9 cellular contexts compared by ENCODE assay signal in genomic region chrX:119757979-119758681, GRCh38. TPM values are rescaled to one million over a fixed set of nuclear protein-coding genes. Genes with fewer than 3 reads are reported as not detected.
DNase-seq lines count a peak whose midpoint lies in the region; ATAC-seq and TF ChIP-seq lines count a peak whose summit lies in the region.
"Had no signal": no experiment of that assay in that cellular context is flagged by ENCODE, and none has a peak within 500 bp of the region (broad histone marks: within the 10 kb centered on the region; RNA-seq: fewer than 3 reads in every experiment).

SOWAHD (plus strand) TSS chrX:119758588; CDS start chrX:119758668, 80 bp downstream.

- ATAC-seq in left lobe of liver (peak; percentile 63), GM21367 (IDR thresholded peaks at IDR 0.05; ENCODE audit: unreplicated experiment) (no peak)
- peak; percentile 5 for ATAC-seq in stimulated activated naive CD8-positive, alpha-beta T cell treated with anti-CD3 and anti-CD28 coated beads, Interleukin-15, Interleukin-2, amounts not matched to agents 100 U/mL and 50 U/mL, for 24 hours

- DNase-seq in AG04449 (ENCODE audit: low read depth, low spot score) (no peak), GM23248 (peak; percentile 49), SKM-1 treated with dmso at 0.1 percent for 144 hours (lab: John Stamatoyannopoulos, UW; ENCODE audit: unreplicated experiment) (peak; percentile 43), left lobe of liver (ENCODE audit: low spot score) (peak; percentile 46), GM19238 (ENCODE audit: insufficient read length, low spot score) (no peak)
- peak; percentile 24 for DNase-seq in central memory CD4-positive, alpha-beta T cell
- DNase-seq in stimulated activated naive CD8-positive, alpha-beta T cell treated with anti-CD3 and anti-CD28 coated beads, Interleukin-15, Interleukin-2, amounts not matched to agents 100 U/mL and 50 U/mL, for 24 hours: peak; percentile 23

- H3K4me2 ChIP-seq in GM23248 (ENCODE audit: unreplicated experiment): peak within 1 kb of the TSS; percentile 61

- no peaks in the 10 kb centered on the region for H3K79me2 ChIP-seq in GM23248 (ENCODE audit: insufficient read depth)

- no peak for TF ChIP-seq CTCF in AG04449 (IDR thresholded peaks at IDR 0.05; ENCODE audit: insufficient read depth, low read length, missing control alignments)

- 0 to 14% methylated on average over 4 to 23 of the region's 51 CpGs for WGBS in GM23248 (ENCODE audit: low coverage in 1 of 2, low lambda C conversion rate in 2 of 2, missing lambda C conversion rate in 2 of 2), 2 experiments

- H3K4me1 ChIP-seq in GM23248 (ENCODE audit: insufficient read depth): peaks cover 6% of the 10 kb centered on the region

- POLR2A ChIA-PET in AG04449 (lab: Yijun Ruan, JAX): interaction anchor here (1.7 kb wide), 1 partner anchor 33 kb away, joined by 10 read pairs; the partner anchor contains the start of gene RPL39

- H3K9ac ChIP-seq in GM23248: peak within 1 kb of the TSS; percentile 31; the same call in 1 of the 2 replicates

- peak within 1 kb of the TSS; percentile 54 for H3K4me3 ChIP-seq in AG04449 (ENCODE audit: low read depth, low read length)
- peak within 1 kb of the TSS; percentile 71 for H3K4me3 ChIP-seq in GM23248

- 0 out of 2 replicates have a peak, but pooled peaks cover 4% of the 10 kb centered on the region for H3F3A ChIP-seq in GM23248 (ENCODE audit: insufficient read depth)

- H3K9me3 ChIP-seq in GM23248 (ENCODE audit: low read depth): no peaks in the 10 kb centered on the region

- H4K20me1 ChIP-seq in GM23248 (ENCODE audit: insufficient read depth): no peaks in the 10 kb centered on the region

- CTCF ChIA-PET in AG04449 (lab: Yijun Ruan, JAX): interaction anchor here (0.8 to 2.9 kb wide), 7 partner anchors 14 to 276 kb away, joined by 3 to 9 read pairs (median 4); no protein-coding TSS in a partner anchor

- in situ Hi-C loops in GM23248 (cut with MboI): no loop called here

- no peak within 1 kb of the TSS for H3K27ac ChIP-seq in GM23248

- H3K9me2 ChIP-seq in GM23248 (ENCODE audit: insufficient read depth): no peaks in the 10 kb centered on the region

- no peaks in the 10 kb centered on the region for H3K27me3 ChIP-seq in GM23248 (replicated peaks; ENCODE audit: insufficient read depth)

- H3K36me3 ChIP-seq in GM23248 (ENCODE audit: low read depth): no peaks in the 10 kb centered on the region

- peak within 1 kb of the TSS; percentile 75 for H2AFZ ChIP-seq in GM23248

RNA-seq across cellular contexts. Expression of gene SOWAHD, which starts in this region (rescaled TPM):
- total RNA-seq in GM23248 (2014; rRNA removed; shearing (Covaris generic)): 0.22 TPM in 1 of 2 replicates, not detected in the other
- polyA plus RNA-seq in GM23248 (2016; fragmentation: Nextera tagmentation; extraction: Ambion mirVana): 0.41 TPM in 1 of 2 replicates, not detected in the other
- 0.45 TPM for total RNA-seq in left lobe of liver
- total RNA-seq: pulmonary artery endothelial cell had no signal

Comparison
In these comparisons a context has a peak if more than half of its experiments do, and no peak if none do; other contexts are left out.
1. Peak in DNase-seq, H3K4me3 ChIP-seq, H3K9ac ChIP-seq and H3K4me2 ChIP-seq in GM23248; RNA of the gene not detected or under 1 TPM.
2. Peak in DNase-seq and ATAC-seq in left lobe of liver; RNA of the gene not detected or under 1 TPM.
3. DNase-seq: peak in SKM-1 treated with dmso at 0.1 percent for 144 hours (single experiment), central memory CD4-positive, alpha-beta T cell (single experiment) and stimulated activated naive CD8-positive, alpha-beta T cell treated with anti-CD3 and anti-CD28 coated beads, Interleukin-15, Interleukin-2, amounts not matched to agents 100 U/mL and 50 U/mL, for 24 hours (single experiment); none in AG04449 (single experiment) and GM19238 (single experiment).